Comparison of ENCODE assay signal across 1 cellular context in genomic region chr11:68773521-68774187, GRCh38.
TF ChIP-seq lines count a peak whose summit lies in the region.

No MANE protein-coding gene starts in this region.

TF ChIP-seq in WTC11, 78 proteins besides CTCF, POLR2A, EP300 and RAD21 (continued from another document):
- TF ChIP-seq PRDM15 (CRISPR knock-in tag; IDR thresholded peaks at IDR 0.05), result no peak
- no peak for TF ChIP-seq RORB (CRISPR knock-in tag; IDR thresholded peaks at IDR 0.05)
- TF ChIP-seq SMAD3 (CRISPR knock-in tag; IDR thresholded peaks at IDR 0.05; ENCODE audit: borderline replicate concordance), result no peak
- no peak for TF ChIP-seq IRF1 (CRISPR knock-in tag; IDR thresholded peaks at IDR 0.05)
- no peak for TF ChIP-seq MXD4 (CRISPR knock-in tag; IDR thresholded peaks at IDR 0.05; ENCODE audit: borderline replicate concordance)
- TF ChIP-seq ELF4 (CRISPR knock-in tag; IDR thresholded peaks at IDR 0.05; ENCODE audit: low read depth), result no peak
- no peak for TF ChIP-seq ZBTB43 (CRISPR knock-in tag; IDR thresholded peaks at IDR 0.05)
- TF ChIP-seq CREB1 (CRISPR knock-in tag; IDR thresholded peaks at IDR 0.05), result no peak
- TF ChIP-seq NFATC4 (CRISPR knock-in tag; IDR thresholded peaks at IDR 0.05), result no peak
- no peak for TF ChIP-seq MAX (CRISPR knock-in tag; IDR thresholded peaks at IDR 0.05)
- no peak for TF ChIP-seq MLX (CRISPR knock-in tag; IDR thresholded peaks at IDR 0.05)
- no peak for TF ChIP-seq ZNF281 (CRISPR knock-in tag; IDR thresholded peaks at IDR 0.05)
